Comparison of ENCODE assay signal across 12 cellular contexts in the genomic region with DNA sequence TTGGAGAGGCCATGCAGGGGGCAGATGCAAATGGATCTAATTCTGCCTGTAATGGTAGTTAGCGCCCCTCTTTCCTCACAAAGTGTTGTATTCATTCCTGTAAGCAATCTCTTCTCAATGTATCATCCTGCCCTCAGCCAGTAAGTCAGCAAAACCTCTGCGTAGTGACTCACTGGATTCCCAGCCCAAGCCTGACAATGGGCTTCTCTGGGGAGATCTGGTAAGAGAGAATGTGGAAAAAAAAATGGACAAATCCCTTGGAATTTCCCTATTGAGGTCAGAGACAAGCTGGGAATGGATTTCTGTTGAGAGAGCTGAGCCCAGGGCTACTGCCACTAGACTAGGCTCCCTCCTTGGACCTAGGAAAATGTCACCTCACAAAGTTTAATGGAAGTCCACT. TPM values are rescaled to one million over a fixed set of nuclear protein-coding genes. Genes with fewer than 3 reads are reported as not detected.
A peak's percentile ranks its signal among the peaks of the same experiment; 100 is the strongest.
DNase-seq lines count a peak whose midpoint lies in the region; ATAC-seq lines count a peak whose summit lies in the region.
"Had no signal": no experiment of that assay in that cellular context is flagged by ENCODE, and none has a peak within 500 bp of the region (broad histone marks: within the 10 kb centered on the region; RNA-seq: fewer than 3 reads in every experiment).

No MANE protein-coding gene starts in this region.

- H3K4me3 Mint-ChIP-seq in T-helper 17 cell: no peak overlapping the region
- H3K4me3 Mint-ChIP-seq: activated CD4-positive, alpha-beta T cell treated with anti-CD3 and anti-CD28 coated beads for 36 hours had no signal

- no peaks in the 10 kb centered on the region for H3K27me3 Mint-ChIP-seq in T-helper 17 cell
- H3K27me3 Mint-ChIP-seq: activated CD4-positive, alpha-beta T cell treated with anti-CD3 and anti-CD28 coated beads for 36 hours had no signal

- peaks cover 31% of the 10 kb centered on the region for H3F3A ChIP-seq in GM23248 (ENCODE audit: insufficient read depth)

- no peaks in the 10 kb centered on the region for H3K9me3 ChIP-seq in GM23248 (ENCODE audit: low read depth)
- H3K9me3 ChIP-seq in T-helper 17 cell (ENCODE audit: control insufficient read depth, low read length, poor library complexity, severe bottlenecking): no peaks in the 10 kb centered on the region
- H3K9me3 ChIP-seq: heart right ventricle, stomach had no signal

- peak overlapping the region; percentile 32; the same call in 1 of the 2 replicates for H3K9ac ChIP-seq in GM23248

- 60 to 61% methylated on average over 2 of the region's 2 CpGs for WGBS in GM23248 (ENCODE audit: low coverage in 1 of 2, low lambda C conversion rate in 2 of 2, missing lambda C conversion rate in 2 of 2), 2 experiments

- peaks cover 22% of the 10 kb centered on the region for H3K4me1 Mint-ChIP-seq in T-helper 17 cell

- ATAC-seq in T-helper 17 cell: no peak
- no peak for ATAC-seq in HG03135 (IDR thresholded peaks at IDR 0.05; ENCODE audit: unreplicated experiment)
- ATAC-seq: activated CD4-positive, alpha-beta T cell treated with anti-CD3 and anti-CD28 coated beads for 36 hours; Right ventricle myocardium inferior had no signal

- H3K4me1 ChIP-seq in GM23248 (ENCODE audit: insufficient read depth): peaks cover 20% of the 10 kb centered on the region
- H3K4me1 ChIP-seq: stomach had no signal

- H3K4me3 ChIP-seq in GM23248: no peak overlapping the region
- H3K4me3 ChIP-seq: heart right ventricle, stomach had no signal

- no peaks in the 10 kb centered on the region for H3K9me2 ChIP-seq in GM23248 (ENCODE audit: insufficient read depth)

- peak overlapping the region; percentile 72 for H3K27ac ChIP-seq in GM23248
- H3K27ac ChIP-seq: stomach had no signal

- no peak overlapping the region for H2AFZ ChIP-seq in GM23248

- H4K20me1 ChIP-seq in GM23248 (ENCODE audit: insufficient read depth): no peaks in the 10 kb centered on the region

- DNase-seq in GM23248 (peak; percentile 94), T-helper 17 cell (no peak), fibroblast of gingiva (ENCODE audit: low read depth) (peak; percentile 76), renal cortical epithelial cell (ENCODE audit: low read depth) (peak; percentile 93), NK-92 (lab: John Stamatoyannopoulos, UW; ENCODE audit: unreplicated experiment) (no peak), KG1 (lab: John Stamatoyannopoulos, UW) (no peak), NCI-H1105 treated with DMSO at 0.1 percent for 48 hours (lab: John Stamatoyannopoulos, UW) (no peak)
- DNase-seq: activated CD4-positive, alpha-beta T cell treated with anti-CD3 and anti-CD28 coated beads for 36 hours; heart right ventricle; stomach had no signal

- H3K36me3 ChIP-seq in GM23248 (ENCODE audit: low read depth): peaks cover 33% of the 10 kb centered on the region; the same call in 1 of the 2 replicates

- peaks cover 47% of the 10 kb centered on the region for H3K79me2 ChIP-seq in GM23248 (ENCODE audit: insufficient read depth)

- H3K4me2 ChIP-seq in GM23248 (ENCODE audit: unreplicated experiment): no peak overlapping the region

- in situ Hi-C loops in GM23248 (cut with MboI): no loop called here

- peak overlapping the region; percentile 83 for H3K27ac Mint-ChIP-seq in T-helper 17 cell
- H3K27ac Mint-ChIP-seq: activated CD4-positive, alpha-beta T cell treated with anti-CD3 and anti-CD28 coated beads for 36 hours had no signal

- peaks cover 5% of the 10 kb centered on the region for H3K36me3 Mint-ChIP-seq in T-helper 17 cell (ENCODE audit: low read depth)

- no peaks in the 10 kb centered on the region for H3K27me3 ChIP-seq in GM23248 (replicated peaks; ENCODE audit: insufficient read depth)
- H3K27me3 ChIP-seq: heart right ventricle, stomach had no signal

RNA-seq across cellular contexts. Expression of a gene that starts 25.4 kb away (rescaled TPM):
- 66.6 and 86.2 TPM in 2 replicates for total RNA-seq in GM23248 (2014; rRNA removed; shearing (Covaris generic))
- polyA plus RNA-seq in GM23248 (2016; fragmentation: Nextera tagmentation; extraction: Ambion mirVana): 47.1 and 50.5 TPM in 2 replicates
- total RNA-seq in T-helper 17 cell (100 to 1,000 TPM; 115 to 124 TPM), renal cortical epithelial cell (53.5 and 69.8 TPM in 2 replicates)

Comparison
In these comparisons a context has a peak if more than half of its experiments do, and no peak if none do; other contexts are left out.
1. DNase-seq: peak in GM23248 (single experiment), fibroblast of gingiva (single experiment) and renal cortical epithelial cell (single experiment); none in T-helper 17 cell (0 of 3), NK-92 (single experiment), KG1 (single experiment) and NCI-H1105 treated with DMSO at 0.1 percent for 48 hours (single experiment).